Comparison of ENCODE assay signal across 8 cellular contexts in genomic region chr3:190862209-190863118, GRCh38. TPM values are rescaled to one million over a fixed set of nuclear protein-coding genes. Genes with fewer than 3 reads are reported as not detected.
DNase-seq lines count a peak whose midpoint lies in the region; ATAC-seq and TF ChIP-seq lines count a peak whose summit lies in the region.

TSS of gene GMNC (minus strand) at chr3:190862694. CDS start at chr3:190862615, 79 bp downstream.

- TF ChIP-seq CTCF in AG04449 (IDR thresholded peaks at IDR 0.05; ENCODE audit: insufficient read depth, low read length, missing control alignments) (no peak), Panc1 (IDR thresholded peaks at IDR 0.05) (no peak), astrocyte of the cerebellum (IDR thresholded peaks at IDR 0.05; ENCODE audit: low read depth, low read length, missing control alignments) (no peak)

- CTCF ChIA-PET in AG04449 (lab: Yijun Ruan, JAX) (interaction anchor here (1.4 to 3.2 kb wide), 3 partner anchors 22 to 185 kb away, joined by 4 to 17 read pairs (median 4); no protein-coding TSS in a partner anchor), Panc1 (lab: Charles Lee) (no interaction called here)

- BruUV-seq in Panc1 (replicated peaks; lab: Mats Ljungman, UMichigan) = no TSS peak

- in situ Hi-C loops in Panc1 (cut with HindIII; ENCODE audit: low pct_unique_long_range_greater_than_20kb, low sequenced_read_pairs) = no loop called here
- in situ Hi-C loops in astrocyte of the cerebellum (cut with HindIII; ENCODE audit: low sequenced_read_pairs) = no loop called here

- H3K27ac ChIP-seq in Panc1 (ENCODE audit: low read length) (no peak within 1 kb of the TSS), right cardiac atrium (ENCODE audit: low read length) (peak within 1 kb of the TSS; percentile 82)

- H3K36me3 ChIP-seq in Panc1 (ENCODE audit: control insufficient read depth, insufficient read depth, low read length) = 0 out of 2 replicates have a peak, but pooled peaks cover 2% of the 10 kb centered on the region

- DNase-seq in AG04449 (ENCODE audit: low read depth, low spot score) (no peak), Panc1 (ENCODE audit: low read depth, low spot score) (peak; percentile 18), astrocyte of the cerebellum (ENCODE audit: low read depth) (no peak), right cardiac atrium (peak; percentile 89 to 95 (median 92)), posterior vena cava (ENCODE audit: low spot score) (peak; percentile 93), NCI-H1092 treated with DMSO at 0.1 percent for 48 hours (lab: John Stamatoyannopoulos, UW) (no peak)

- POLR2A ChIA-PET in AG04449 (lab: Yijun Ruan, JAX) (interaction anchor here (0.7 kb wide), 1 partner anchor 112 kb away, joined by 3 read pairs; no protein-coding TSS in a partner anchor), Panc1 (lab: Charles Lee) (interaction anchor here (0.7 kb wide), 1 partner anchor 85 kb away, joined by 4 read pairs; no protein-coding TSS in a partner anchor)

- peak within 1 kb of the TSS; percentile 60 for H3K4me3 ChIP-seq in AG04449 (ENCODE audit: low read depth, low read length)
- peak within 1 kb of the TSS; percentile 49 to 60 for H3K4me3 ChIP-seq in Panc1 (ENCODE audit: low read depth in 2 of 2, low read length in 2 of 2)
- peak within 1 kb of the TSS; percentile 50 for H3K4me3 ChIP-seq in astrocyte of the cerebellum (ENCODE audit: low read depth, low read length)
- peak within 1 kb of the TSS; percentile 62 for H3K4me3 ChIP-seq in right cardiac atrium (ENCODE audit: low read length)

- 4% methylated on average over 58 of the region's 58 CpGs for WGBS in right cardiac atrium

- H3K9me3 ChIP-seq in Panc1 (ENCODE audit: control insufficient read depth, insufficient read depth, low read depth, low read length) (no peaks in the 10 kb centered on the region), right cardiac atrium (ENCODE audit: control insufficient read depth, low read length) (no peaks in the 10 kb centered on the region)

- ATAC-seq in GM18519 (IDR thresholded peaks at IDR 0.05; ENCODE audit: low FRiP score, unreplicated experiment) (peak; percentile 97), HG03039 (IDR thresholded peaks at IDR 0.05; ENCODE audit: unreplicated experiment) (peak; percentile 90), Panc1 (peak; percentile 99), right cardiac atrium (peak; percentile 99 to 100)

- intact Hi-C loops in Panc1 (cut with micrococcal nuclease; ENCODE audit: unreplicated experiment) = no loop called here
- intact Hi-C loops in right cardiac atrium (cut with DNase I) = no loop called here
- intact Hi-C loops in posterior vena cava (cut with DNase I) = no loop called here

- H3K4me1 ChIP-seq in Panc1 (ENCODE audit: control insufficient read depth, insufficient read depth, low read length) (no peaks in the 10 kb centered on the region), right cardiac atrium (ENCODE audit: control insufficient read depth, insufficient read depth, low read length) (peaks cover 1% of the 10 kb centered on the region)

- H3K27me3 ChIP-seq in Panc1 (ENCODE audit: control insufficient read depth, insufficient read depth, low read length) (peaks cover 27% of the 10 kb centered on the region), right cardiac atrium (ENCODE audit: control insufficient read depth, insufficient read depth) (no peaks in the 10 kb centered on the region)

RNA-seq across cellular contexts. Expression of gene GMNC, which starts in this region (rescaled TPM):
- total RNA-seq in Panc1 (2021; ENCODE audit: unreplicated experiment) (not detected), right cardiac atrium (under 1 TPM in 3 of 4 donors, not detected in 1; 0.17 to 0.23 (median 0.22) TPM), posterior vena cava (not detected)
- not detected for polyA plus RNA-seq in Panc1 (2012; ENCODE audit: insufficient read length)
- polyA plus RNA-seq in right cardiac atrium = not detected

Comparison
In these comparisons a context has a peak if more than half of its experiments do, and no peak if none do; other contexts are left out.
1. Peak in DNase-seq, ATAC-seq and H3K4me3 ChIP-seq in Panc1; RNA of the gene not detected or under 1 TPM.
2. Peak in DNase-seq, ATAC-seq, H3K4me3 ChIP-seq and H3K27ac ChIP-seq in right cardiac atrium; RNA of the gene not detected or under 1 TPM.
3. Peak in DNase-seq in posterior vena cava; RNA of the gene not detected or under 1 TPM.